ENCODE assay signal across 16 cellular contexts in genomic region chr17:45038771-45039634, GRCh38. TPM values are rescaled to one million over a fixed set of nuclear protein-coding genes. Genes with fewer than 3 reads are reported as not detected.
A peak's percentile ranks its signal among the peaks of the same experiment; 100 is the strongest.
DNase-seq lines count a peak whose midpoint lies in the region; ATAC-seq and TF ChIP-seq lines count a peak whose summit lies in the region.
"Had no signal": no experiment of that assay in that cellular context is flagged by ENCODE, and none has a peak within 500 bp of the region (broad histone marks: within the 10 kb centered on the region; RNA-seq: fewer than 3 reads in every experiment).

No MANE protein-coding gene starts in this region.

- BruUV-seq in IMR-90 (replicated peaks; lab: Mats Ljungman, UMichigan) (no TSS peak), Calu3 (replicated peaks; lab: Mats Ljungman, UMichigan) (no TSS peak)

- H2BK15ac ChIP-seq in IMR-90 (ENCODE audit: low read depth, low read length): no peak overlapping the region

- H3K4me1 ChIP-seq in IMR-90 (ENCODE audit: control insufficient read depth, insufficient read depth, low read length) (peaks cover 15% of the 10 kb centered on the region; the same call in 1 of the 2 replicates), SJCRH30 (peaks cover 31% of the 10 kb centered on the region), right cardiac atrium (ENCODE audit: control insufficient read depth, insufficient read depth, low read length) (peaks cover 12% of the 10 kb centered on the region), skeletal muscle tissue (ENCODE audit: control insufficient read depth in 3 of 3, insufficient read depth in 3 of 3, low read length in 3 of 3) (peaks cover 28 to 31% (median 30%) of the 10 kb centered on the region in 3 donors)
- H3K4me1 ChIP-seq: colonic mucosa had no signal

- H3K36me3 ChIP-seq in IMR-90 (ENCODE audit: control insufficient read depth, insufficient read depth, low read length) (peaks cover 14% of the 10 kb centered on the region; the same call in 1 of the 2 replicates), SJCRH30 (no peaks in the 10 kb centered on the region), skeletal muscle tissue (ENCODE audit: control insufficient read depth in 3 of 3, insufficient read depth in 3 of 3, low read length in 3 of 3) (peaks cover 0 to 8% (median 7%) of the 10 kb centered on the region in 3 donors)
- H3K36me3 ChIP-seq: colonic mucosa had no signal

- peak overlapping the region; percentile 14; the same call in 1 of the 2 replicates for H3K23ac ChIP-seq in IMR-90 (ENCODE audit: low read depth, low read length)

- no peak overlapping the region for H4K91ac ChIP-seq in IMR-90 (ENCODE audit: insufficient read depth, low read depth, low read length)

- H4K20me1 ChIP-seq in IMR-90 (ENCODE audit: insufficient read depth, low read length): peaks cover 11% of the 10 kb centered on the region

- CTCF ChIA-PET in IMR-90 (lab: Yijun Ruan, JAX) (interaction anchor here (1.3 kb wide), 1 partner anchor 17 kb away, joined by 3 read pairs; no protein-coding TSS in a partner anchor), Calu3 (lab: Charles Lee) (interaction anchor here (0.5 to 1.2 kb wide), 3 partner anchors 10 to 105 kb away, joined by 3 to 4 read pairs (median 3); no protein-coding TSS in a partner anchor)

- H2BK5ac ChIP-seq in IMR-90 (ENCODE audit: low read depth, low read length, poor library complexity, severe bottlenecking): no peak overlapping the region

- no peak overlapping the region for H3K27ac ChIP-seq in IMR-90 (ENCODE audit: insufficient read depth, low read length)
- peak overlapping the region; percentile 57 for H3K27ac ChIP-seq in SJCRH30
- H3K27ac ChIP-seq in right cardiac atrium (ENCODE audit: low read length): no peak overlapping the region
- no peak overlapping the region for H3K27ac ChIP-seq in skeletal muscle tissue (ENCODE audit: low read depth, low read length)
- H3K27ac ChIP-seq: colonic mucosa had no signal

- H4K8ac ChIP-seq in IMR-90 (ENCODE audit: low read depth in 2 of 2, low read length in 2 of 2): peak overlapping the region in 1 of 2 experiments; percentile 19; a peak in 1 of 4 replicates

- H3K9ac ChIP-seq in IMR-90 (ENCODE audit: low read depth, low read length) (no peak overlapping the region), skeletal muscle tissue (ENCODE audit: low read depth in 1 of 3, low read length in 3 of 3) (peak overlapping the region in 2 of 3 donors; percentile 40 to 45)

- in situ Hi-C loops in IMR-90 (cut with MboI; ENCODE audit: low sequenced_read_pairs): no loop called here

- no peak overlapping the region for H2AK9ac ChIP-seq in IMR-90 (replicated peaks; ENCODE audit: low read depth, low read length, poor library complexity)

- peaks cover 24% of the 10 kb centered on the region for H3K9me1 ChIP-seq in IMR-90 (ENCODE audit: insufficient read depth, low read length)

- H3K27me3 Mint-ChIP-seq in Calu3 (ENCODE audit: unreplicated experiment): no peaks in the 10 kb centered on the region
- H3K27me3 Mint-ChIP-seq: activated CD8-positive, alpha-beta memory T cell treated with anti-CD3 and anti-CD28 coated beads, Interleukin-2, amount 10 ng/mL, durations not matched to agents 7 days and 5 days; CD8-positive, alpha-beta memory T cell had no signal

- no peak for TF ChIP-seq CTCF in IMR-90 (conservative IDR thresholded peaks at IDR 0.05; ENCODE audit: low read depth, low read length)
- no peak for TF ChIP-seq CTCF in Calu3 (IDR thresholded peaks at IDR 0.05; ENCODE audit: unreplicated experiment)

- H3K14ac ChIP-seq in IMR-90 (replicated peaks; ENCODE audit: low read depth, low read length): no peak overlapping the region; the same call in 1 of the 2 replicates

- no peak overlapping the region for H3K56ac ChIP-seq in IMR-90 (ENCODE audit: extremely low read depth, insufficient read depth, low read length)

- H3K4me2 ChIP-seq in IMR-90 (ENCODE audit: low read depth, low read length): no peak overlapping the region

- no peak overlapping the region for H2BK120ac ChIP-seq in IMR-90 (ENCODE audit: low read depth, low read length)

- H3K4me1 Mint-ChIP-seq in Calu3 (ENCODE audit: low read depth, unreplicated experiment): peaks cover 20% of the 10 kb centered on the region

- H3K9me3 ChIP-seq in IMR-90 (ENCODE audit: control insufficient read depth, insufficient read depth, low read length): no peaks in the 10 kb centered on the region
- H3K9me3 ChIP-seq in SJCRH30 (replicated peaks): no peaks in the 10 kb centered on the region
- no peaks in the 10 kb centered on the region for H3K9me3 ChIP-seq in right cardiac atrium (ENCODE audit: control insufficient read depth, low read length)
- no peaks in the 10 kb centered on the region for H3K9me3 ChIP-seq in skeletal muscle tissue (ENCODE audit: control insufficient read depth in 3 of 3, low read length in 3 of 3)
- H3K9me3 ChIP-seq: colonic mucosa had no signal

- H3K4ac ChIP-seq in IMR-90 (ENCODE audit: low read depth, low read length): no peak overlapping the region

- 83% methylated on average over 4 of the region's 12 CpGs; no CpG with 5 or more reads in 1 of the 2 experiments for WGBS in IMR-90 (ENCODE audit: extremely low coverage in 2 of 2, insufficient read length in 1 of 2), 2 experiments
- 56% methylated on average over 12 of the region's 12 CpGs for WGBS in right cardiac atrium

- POLR2A ChIA-PET in IMR-90 (lab: Charles Lee; ENCODE audit: unreplicated experiment): interaction anchor here (0.6 kb wide), 1 partner anchor 22 kb away, joined by 4 read pairs; no protein-coding TSS in a partner anchor

- H3K4me3 Mint-ChIP-seq in Calu3 (ENCODE audit: low read depth, unreplicated experiment): no peak overlapping the region
- H3K4me3 Mint-ChIP-seq: activated CD8-positive, alpha-beta memory T cell treated with anti-CD3 and anti-CD28 coated beads, Interleukin-2, amount 10 ng/mL, durations not matched to agents 7 days and 5 days; CD8-positive, alpha-beta memory T cell; HFFc6 had no signal

- no peak for TF ChIP-seq POLR2A in IMR-90 (IDR thresholded peaks at IDR 0.05; ENCODE audit: low read depth, low read length)

- no peaks in the 10 kb centered on the region for H3K9me3 Mint-ChIP-seq in Calu3 (ENCODE audit: low read depth, unreplicated experiment)
- H3K9me3 Mint-ChIP-seq: activated naive CD4-positive, alpha-beta T cell treated with anti-CD3 and anti-CD28 coated beads, Interleukin-2, amount 50 U/mL, for 72 hours; CD8-positive, alpha-beta memory T cell; HFFc6 had no signal

- no peak overlapping the region for H2BK20ac ChIP-seq in IMR-90 (ENCODE audit: low read depth, low read length)

- H3K18ac ChIP-seq in IMR-90 (ENCODE audit: low read depth, low read length): no peak overlapping the region

- no peak overlapping the region for H3K4me3 ChIP-seq in IMR-90 (ENCODE audit: insufficient read depth, low read depth, low read length)
- no peak overlapping the region for H3K4me3 ChIP-seq in SJCRH30
- no peak overlapping the region for H3K4me3 ChIP-seq in right cardiac atrium (ENCODE audit: low read length)
- H3K4me3 ChIP-seq in skeletal muscle tissue (ENCODE audit: low read length in 3 of 3): no peak overlapping the region
- H3K4me3 ChIP-seq: colonic mucosa had no signal

- ATAC-seq in IMR-90 (ENCODE audit: low read depth): peak; percentile 30; the same call in 1 of the 2 replicates
- no peak for ATAC-seq in right cardiac atrium
- no peak for ATAC-seq in GM19351 (IDR thresholded peaks at IDR 0.05; ENCODE audit: unreplicated experiment)
- no peak for ATAC-seq in GM18868 (IDR thresholded peaks at IDR 0.05; ENCODE audit: unreplicated experiment)
- ATAC-seq: activated CD8-positive, alpha-beta memory T cell treated with anti-CD3 and anti-CD28 coated beads, Interleukin-2, amount 10 ng/mL, durations not matched to agents 7 days and 5 days; activated naive CD4-positive, alpha-beta T cell treated with anti-CD3 and anti-CD28 coated beads, Interleukin-2, amount 50 U/mL, for 72 hours; sciatic nerve had no signal

- DNase-seq in IMR-90: no peak
- DNase-seq in SJCRH30: peak; percentile 93 to 98
- peak in 2 of 3 donors; percentile 60 to 63 for DNase-seq in right cardiac atrium
- DNase-seq in Calu3: no peak
- DNase-seq: activated CD8-positive, alpha-beta memory T cell treated with anti-CD3 and anti-CD28 coated beads, Interleukin-2, amount 10 ng/mL, durations not matched to agents 7 days and 5 days; CD8-positive, alpha-beta memory T cell; colonic mucosa; GF-D8; HFFc6; NCI-H1105; NCI-H774 had no signal

- H2AFZ ChIP-seq in IMR-90 (replicated peaks; ENCODE audit: low read length, poor library complexity): no peak overlapping the region

- intact Hi-C loops in IMR-90 (cut with micrococcal nuclease) (no loop called here), right cardiac atrium (cut with DNase I) (loop anchor here in 1 of 4 donors (10.0 kb wide), 1 partner anchor 274 kb away; no protein-coding TSS in a partner anchor), Calu3 (cut with micrococcal nuclease; ENCODE audit: unreplicated experiment) (no loop called here)

- dilution Hi-C loops in IMR-90 (cut with HindIII; ENCODE audit: low sequenced_read_pairs, unreplicated experiment): no loop called here

- peaks cover 4% of the 10 kb centered on the region for H3K36me3 Mint-ChIP-seq in Calu3 (ENCODE audit: insufficient read depth, unreplicated experiment)

- no peaks in the 10 kb centered on the region for H3K27me3 ChIP-seq in IMR-90 (ENCODE audit: control insufficient read depth, insufficient read depth, low read length)
- H3K27me3 ChIP-seq in SJCRH30: no peaks in the 10 kb centered on the region
- H3K27me3 ChIP-seq in right cardiac atrium (ENCODE audit: control insufficient read depth, insufficient read depth): no peaks in the 10 kb centered on the region
- H3K27me3 ChIP-seq in skeletal muscle tissue (ENCODE audit: control insufficient read depth in 3 of 3, insufficient read depth in 3 of 3, low read length in 3 of 3): no peaks in the 10 kb centered on the region
- H3K27me3 ChIP-seq: colonic mucosa had no signal

- H3K79me1 ChIP-seq in IMR-90 (ENCODE audit: low read depth in 1 of 2, low read length in 2 of 2): peaks cover 45 to 74% of the 10 kb centered on the region in 2 experiments

- no peak overlapping the region; the same call in 1 of the 2 replicates for H4K5ac ChIP-seq in IMR-90 (ENCODE audit: low read depth, low read length)

- no peak for TF ChIP-seq RAD21 in IMR-90 (IDR thresholded peaks at IDR 0.05; ENCODE audit: low read length)

- no peak overlapping the region for H3K27ac Mint-ChIP-seq in Calu3 (ENCODE audit: unreplicated experiment)
- H3K27ac Mint-ChIP-seq: activated CD8-positive, alpha-beta memory T cell treated with anti-CD3 and anti-CD28 coated beads, Interleukin-2, amount 10 ng/mL, durations not matched to agents 7 days and 5 days; HFFc6 had no signal

- H2AK5ac ChIP-seq in IMR-90 (ENCODE audit: low read depth, low read length): peak overlapping the region; percentile 54; the same call in 1 of the 2 replicates

RNA-seq across cellular contexts. Expression of gene DCAKD, which starts 12.4 kb away (rescaled TPM):
- total RNA-seq in IMR-90 (2012; rRNA removed): 42.5 and 47.9 TPM in 2 replicates
- polyA plus RNA-seq in IMR-90 (2012; rRNA removed): 31.3 and 32.3 TPM in 2 replicates
- polyA plus RNA-seq in IMR-90 (2012; cell fraction: cytosol; rRNA removed): 24.2 and 46.9 TPM in 2 replicates
- 30.5 and 63.2 TPM in 2 replicates for polyA plus RNA-seq in IMR-90 (2012; cell fraction: nucleus; rRNA removed; ENCODE audit: low replicate concordance)
- total RNA-seq in SJCRH30 (2014; rRNA removed; shearing (Covaris generic)): 43.3 and 45.1 TPM in 2 replicates
- total RNA-seq in right cardiac atrium: 10 to 100 TPM; 36.3 to 40.2 (median 37.2) TPM
- polyA plus RNA-seq in right cardiac atrium: 23.6 TPM
- 20.9 TPM for total RNA-seq in skeletal muscle tissue
- total RNA-seq in Calu3 (2022): 20.5 and 21.7 TPM in 2 replicates

RNA-seq across cellular contexts. Expression of gene NMT1, which starts 22.1 kb away (rescaled TPM):
- 57.5 and 60.6 TPM in 2 replicates for total RNA-seq in IMR-90 (2012; rRNA removed)
- polyA plus RNA-seq in IMR-90 (2012; rRNA removed): 36.0 and 38.0 TPM in 2 replicates
- 21.3 and 29.7 TPM in 2 replicates for polyA plus RNA-seq in IMR-90 (2012; cell fraction: cytosol; rRNA removed)
- polyA plus RNA-seq in IMR-90 (2012; cell fraction: nucleus; rRNA removed; ENCODE audit: low replicate concordance): 26.3 and 44.4 TPM in 2 replicates
- total RNA-seq in SJCRH30 (2014; rRNA removed; shearing (Covaris generic)): 69.9 and 72.0 TPM in 2 replicates
- total RNA-seq in right cardiac atrium: 100 to 1,000 TPM in 1 of 4 donors, 10 to 100 TPM in 3; 66.3 to 105 (median 72.2) TPM
- 33.4 TPM for polyA plus RNA-seq in right cardiac atrium
- total RNA-seq in skeletal muscle tissue: 35.5 TPM
- 185 and 216 TPM in 2 replicates for total RNA-seq in Calu3 (2022)

Comparison
In these comparisons a context has a peak if more than half of its experiments do, and no peak if none do; other contexts are left out.
1. DNase-seq: peak in SJCRH30 (2 of 2) and right cardiac atrium (2 of 3); none in IMR-90 (single experiment) and Calu3 (single experiment).